In the genomic region with DNA sequence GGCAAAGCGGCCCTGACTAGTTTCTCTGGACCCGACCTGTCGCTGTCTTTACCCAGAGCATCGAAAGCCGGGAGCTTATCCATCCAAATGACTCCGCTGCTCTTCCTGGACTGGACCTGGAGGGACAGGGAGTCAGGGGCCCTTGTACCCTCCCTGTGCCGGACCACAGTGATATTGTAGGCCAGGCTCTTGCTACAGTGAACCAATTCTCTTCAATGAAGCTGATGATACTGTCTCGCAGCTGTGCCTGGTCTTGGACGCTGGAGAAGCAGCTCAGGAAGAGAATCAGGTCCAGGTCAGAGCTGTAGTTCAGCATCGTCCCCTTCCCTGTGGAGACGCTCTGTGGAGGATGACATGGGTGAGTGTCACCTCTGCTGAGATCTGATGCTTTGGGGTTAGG, we compare ENCODE assay signal across 27 cellular contexts. TPM values are rescaled to one million over a fixed set of nuclear protein-coding genes. Genes with fewer than 3 reads are reported as not detected.
DNase-seq lines count a peak whose midpoint lies in the region; ATAC-seq, FAIRE-seq and TF ChIP-seq lines count a peak whose summit lies in the region.
"Had no signal": no experiment of that assay in that cellular context is flagged by ENCODE, and none has a peak within 500 bp of the region (broad histone marks: within the 10 kb centered on the region; RNA-seq: fewer than 3 reads in every experiment).

No MANE protein-coding gene starts in this region.

- H3K4me3 ChIP-seq in bronchial epithelial cell (ENCODE audit: low read depth, low read length), result no peak overlapping the region
- H3K4me3 ChIP-seq: BLaER1, GM12878 had no signal

- no peak for TF ChIP-seq CTCF in bronchial epithelial cell (IDR thresholded peaks at IDR 0.05; ENCODE audit: insufficient read depth, low read length, severe bottlenecking)

- H3K27me3 ChIP-seq in bronchial epithelial cell (ENCODE audit: control insufficient read depth, insufficient read depth, low read length), result peaks cover 2% of the 10 kb centered on the region
- H3K27me3 ChIP-seq: BE2C, BLaER1 had no signal

- no peak for ATAC-seq in GM18505 (IDR thresholded peaks at IDR 0.05; ENCODE audit: unreplicated experiment)
- no peak for ATAC-seq in GM19035 (IDR thresholded peaks at IDR 0.05; ENCODE audit: unreplicated experiment)
- ATAC-seq: GM12878 had no signal

- FAIRE-seq in bronchial epithelial cell (lab: Jason Lieb, UNC), result peak; percentile 84
- FAIRE-seq: A204.1, GM12878, GM12892 had no signal

- no peak for TF ChIP-seq POLR2A in GM18505 (IDR thresholded peaks at IDR 0.05; ENCODE audit: borderline replicate concordance, extremely low read depth, insufficient read depth, insufficient read length)

- DNase-seq in bronchial epithelial cell (ENCODE audit: low read depth) (no peak), islet precursor cell (peak; percentile 50), mesenteric fat pad (ENCODE audit: low spot score) (peak; percentile 59), NCI-H1694 (lab: John Stamatoyannopoulos, UW) (no peak), HPDE6-E6E7 (ENCODE audit: extremely low spot score) (no peak)
- DNase-seq: 8988T; ACHN; BE2C; C1 segment of cervical spinal cord; CD4-positive, alpha-beta memory T cell; CD4-positive, CD25-positive, alpha-beta regulatory T cell; CD8-positive, alpha-beta memory T cell; COR-L47; DMS 273 treated with DMSO at 0.1 percent for 48 hours; DMS153; DMS53; DMS79; DND-41; EL; GDM1 had no signal

- no peaks in the 10 kb centered on the region for H3K36me3 ChIP-seq in bronchial epithelial cell (ENCODE audit: control insufficient read depth, insufficient read depth, low read length)
- H3K36me3 ChIP-seq: BE2C, BLaER1 had no signal

RNA-seq across cellular contexts. Expression of a gene that starts 14.7 kb away (rescaled TPM):
- 0.79 and 7.9 TPM in 2 replicates for total RNA-seq in bronchial epithelial cell
- total RNA-seq in mesenteric fat pad, result 8.1 TPM
- total RNA-seq: G401 had no signal

RNA-seq across cellular contexts. Expression of a gene that starts 37.4 kb away (rescaled TPM):
- total RNA-seq in bronchial epithelial cell, result 6.3 and 15.1 TPM in 2 replicates
- total RNA-seq in mesenteric fat pad, result 20.5 TPM

Comparison
In these comparisons a context has a peak if more than half of its experiments do, and no peak if none do; other contexts are left out.
1. DNase-seq: peak in islet precursor cell (single experiment) and mesenteric fat pad (single experiment); none in bronchial epithelial cell (single experiment), NCI-H1694 (single experiment) and HPDE6-E6E7 (single experiment).